In genomic region chr4:2248821-2249261, GRCh38 we compare ENCODE assay signal across 20 cellular contexts. TPM values are rescaled to one million over a fixed set of nuclear protein-coding genes. Genes with fewer than 3 reads are reported as not detected.
DNase-seq lines count a peak whose midpoint lies in the region; ATAC-seq, FAIRE-seq and TF ChIP-seq lines count a peak whose summit lies in the region.
"Had no signal": no experiment of that assay in that cellular context is flagged by ENCODE, and none has a peak within 500 bp of the region (broad histone marks: within the 10 kb centered on the region; RNA-seq: fewer than 3 reads in every experiment).

No MANE protein-coding gene starts in this region.

- DNase-seq in activated naive CD4-positive, alpha-beta T cell treated with anti-CD3 and anti-CD28 coated beads, Interleukin-2, amount 10 ng/mL, durations not matched to agents 7 days and 5 days, result peak; percentile 18
- no peak for DNase-seq in activated naive CD4-positive, alpha-beta T cell treated with anti-CD3 and anti-CD28 coated beads, Interleukin-2, amount 50 U/mL, for 72 hours (ENCODE audit: low spot score in 2 of 2)
- peak; percentile 4 for DNase-seq in GM19239 (ENCODE audit: insufficient read length, low spot score)
- no peak for DNase-seq in endothelial cell (ENCODE audit: low spot score)
- DNase-seq in posterior vena cava (ENCODE audit: low spot score), result peak; percentile 64
- no peak for DNase-seq in activated gamma-delta T cell (lab: John Stamatoyannopoulos, UW)
- DNase-seq in omental fat pad (ENCODE audit: low spot score), result no peak
- DNase-seq in DMS153 (lab: John Stamatoyannopoulos, UW), result no peak
- DNase-seq: activated CD4-positive, alpha-beta T cell treated with anti-CD3 and anti-CD28 coated beads, Interleukin-2, amount 50 U/mL, for 1 hour; activated naive CD4-positive, alpha-beta T cell; dermis blood vessel endothelial cell; esophagus squamous epithelium; hippocampal formation; KBM-7; NCI-H1417; SIG-M5; stimulated activated CD4-positive, alpha-beta T cell treated with anti-CD3 and anti-CD28 coated beads, Interleukin-4, amount 100 ng/mL, for 4 hours; trophoblast cell had no signal

- no peak overlapping the region for H3K27ac Mint-ChIP-seq in activated naive CD4-positive, alpha-beta T cell treated with anti-CD3 and anti-CD28 coated beads, Interleukin-2, amount 10 ng/mL, durations not matched to agents 7 days and 5 days
- no peak overlapping the region for H3K27ac Mint-ChIP-seq in activated naive CD4-positive, alpha-beta T cell treated with anti-CD3 and anti-CD28 coated beads, Interleukin-2, amount 50 U/mL, for 72 hours
- no peak overlapping the region for H3K27ac Mint-ChIP-seq in endothelial cell (ENCODE audit: unreplicated experiment)

- intact Hi-C loops in posterior vena cava (cut with DNase I), result loop anchor here in 1 of 2 donors (10.0 kb wide), 1 partner anchor 716 kb away; the partner anchor contains the start of genes GRK4 and NOP14

- peaks cover 2% of the 10 kb centered on the region for H3K36me3 Mint-ChIP-seq in activated naive CD4-positive, alpha-beta T cell treated with anti-CD3 and anti-CD28 coated beads, Interleukin-2, amount 10 ng/mL, durations not matched to agents 7 days and 5 days
- no peaks in the 10 kb centered on the region for H3K36me3 Mint-ChIP-seq in activated naive CD4-positive, alpha-beta T cell treated with anti-CD3 and anti-CD28 coated beads, Interleukin-2, amount 50 U/mL, for 72 hours
- H3K36me3 Mint-ChIP-seq in endothelial cell (ENCODE audit: low read depth, unreplicated experiment), result peaks cover 21% of the 10 kb centered on the region

- H3K4me3 Mint-ChIP-seq in activated naive CD4-positive, alpha-beta T cell treated with anti-CD3 and anti-CD28 coated beads, Interleukin-2, amount 10 ng/mL, durations not matched to agents 7 days and 5 days, result no peak overlapping the region
- H3K4me3 Mint-ChIP-seq in endothelial cell (ENCODE audit: unreplicated experiment), result peak overlapping the region; percentile 7
- H3K4me3 Mint-ChIP-seq: naive thymus-derived CD4-positive, alpha-beta T cell had no signal

- peaks cover 3% of the 10 kb centered on the region for H3K27me3 Mint-ChIP-seq in activated naive CD4-positive, alpha-beta T cell treated with anti-CD3 and anti-CD28 coated beads, Interleukin-2, amount 10 ng/mL, durations not matched to agents 7 days and 5 days
- peaks cover 16% of the 10 kb centered on the region for H3K27me3 Mint-ChIP-seq in endothelial cell (ENCODE audit: unreplicated experiment)

- FAIRE-seq in GM19239 (lab: Jason Lieb, UNC), result no peak

- H3K9me3 Mint-ChIP-seq in activated naive CD4-positive, alpha-beta T cell treated with anti-CD3 and anti-CD28 coated beads, Interleukin-2, amount 10 ng/mL, durations not matched to agents 7 days and 5 days, result no peaks in the 10 kb centered on the region
- no peaks in the 10 kb centered on the region for H3K9me3 Mint-ChIP-seq in activated naive CD4-positive, alpha-beta T cell treated with anti-CD3 and anti-CD28 coated beads, Interleukin-2, amount 50 U/mL, for 72 hours
- no peaks in the 10 kb centered on the region for H3K9me3 Mint-ChIP-seq in endothelial cell (ENCODE audit: unreplicated experiment)
- H3K9me3 Mint-ChIP-seq: naive thymus-derived CD4-positive, alpha-beta T cell had no signal

- H3K4me1 Mint-ChIP-seq in activated naive CD4-positive, alpha-beta T cell treated with anti-CD3 and anti-CD28 coated beads, Interleukin-2, amount 10 ng/mL, durations not matched to agents 7 days and 5 days, result peaks cover 13% of the 10 kb centered on the region
- H3K4me1 Mint-ChIP-seq in endothelial cell (ENCODE audit: unreplicated experiment), result peaks cover 3% of the 10 kb centered on the region

- TF ChIP-seq CTCF in endothelial cell (IDR thresholded peaks at IDR 0.05; ENCODE audit: unreplicated experiment) (no peak), omental fat pad (IDR thresholded peaks at IDR 0.05) (no peak)

- ATAC-seq in activated naive CD4-positive, alpha-beta T cell treated with anti-CD3 and anti-CD28 coated beads, Interleukin-2, amount 50 U/mL, for 72 hours, result no peak
- no peak for ATAC-seq in omental fat pad (ENCODE audit: low FRiP score)
- ATAC-seq: left lung had no signal

- CTCF ChIA-PET in activated naive CD4-positive, alpha-beta T cell treated with anti-CD3 and anti-CD28 coated beads, Interleukin-2, amount 10 ng/mL, durations not matched to agents 7 days and 5 days (lab: Charles Lee), result interaction anchor here (0.8 kb wide), 1 partner anchor 9 kb away, joined by 3 read pairs; no protein-coding TSS in a partner anchor

RNA-seq across cellular contexts. Expression of gene HAUS3, which starts 6.9 kb away (rescaled TPM):
- total RNA-seq in activated naive CD4-positive, alpha-beta T cell treated with anti-CD3 and anti-CD28 coated beads, Interleukin-2, amount 50 U/mL, for 72 hours, result 10 to 100 TPM; 22.1 to 24.9 TPM
- 16.2 TPM for total RNA-seq in endothelial cell (ENCODE audit: unreplicated experiment)
- total RNA-seq in posterior vena cava, result 10 to 100 TPM in 1 of 2 donors, 1 to 10 TPM in 1; 9.6 to 11.8 TPM
- total RNA-seq in omental fat pad, result 10 to 100 TPM in 3 of 4 donors, 1 to 10 TPM in 1; 9.5 to 27.6 (median 10.8) TPM

RNA-seq across cellular contexts. Expression of gene POLN, which starts 6.9 kb away (rescaled TPM):
- total RNA-seq in activated naive CD4-positive, alpha-beta T cell treated with anti-CD3 and anti-CD28 coated beads, Interleukin-2, amount 50 U/mL, for 72 hours, result 1 to 10 TPM; 1.8 to 7.3 TPM
- total RNA-seq in endothelial cell (ENCODE audit: unreplicated experiment), result 2.5 TPM
- 1 to 10 TPM; 2.0 to 3.5 TPM for total RNA-seq in posterior vena cava
- 1 to 10 TPM; 4.7 to 7.3 (median 5.1) TPM for total RNA-seq in omental fat pad

RNA-seq across cellular contexts. Expression of gene MXD4, which starts 13.1 kb away (rescaled TPM):
- 10 to 100 TPM in 1 of 2 donors, 1 to 10 TPM in 1; 5.1 to 10.6 TPM for total RNA-seq in activated naive CD4-positive, alpha-beta T cell treated with anti-CD3 and anti-CD28 coated beads, Interleukin-2, amount 50 U/mL, for 72 hours
- total RNA-seq in endothelial cell (ENCODE audit: unreplicated experiment), result 93.5 TPM
- total RNA-seq in posterior vena cava, result 10 to 100 TPM; 43.6 to 43.7 TPM
- total RNA-seq in omental fat pad, result 100 to 1,000 TPM in 1 of 4 donors, 10 to 100 TPM in 3; 33.7 to 118 (median 59.5) TPM

Comparison
In these comparisons a context has a peak if more than half of its experiments do, and no peak if none do; other contexts are left out.
1. DNase-seq: peak in activated naive CD4-positive, alpha-beta T cell treated with anti-CD3 and anti-CD28 coated beads, Interleukin-2, amount 10 ng/mL, durations not matched to agents 7 days and 5 days (single experiment), GM19239 (single experiment) and posterior vena cava (single experiment); none in activated naive CD4-positive, alpha-beta T cell treated with anti-CD3 and anti-CD28 coated beads, Interleukin-2, amount 50 U/mL, for 72 hours (0 of 2), endothelial cell (single experiment), activated gamma-delta T cell (single experiment), omental fat pad (single experiment) and DMS153 (single experiment).